Comparison of ENCODE assay signal across 17 cellular contexts in genomic region chr2:120969613-120970355, GRCh38.
DNase-seq lines count a peak whose midpoint lies in the region; ATAC-seq, FAIRE-seq and TF ChIP-seq lines count a peak whose summit lies in the region.
"Had no signal": no experiment of that assay in that cellular context is flagged by ENCODE, and none has a peak within 500 bp of the region (broad histone marks: within the 10 kb centered on the region; RNA-seq: fewer than 3 reads in every experiment).

No MANE protein-coding gene starts in this region.

- H2BK5ac ChIP-seq in H9 (ENCODE audit: insufficient read length, low read length) (no peak overlapping the region), mesendoderm (ENCODE audit: low read length) (no peak overlapping the region)

- ATAC-seq in HG03521 (IDR thresholded peaks at IDR 0.05; ENCODE audit: unreplicated experiment) = no peak
- ATAC-seq: CD8-positive, alpha-beta T cell; HCT116 had no signal

- no peaks in the 10 kb centered on the region for H3K79me1 ChIP-seq in H9 (ENCODE audit: insufficient read depth, low read depth, low read length, poor library complexity, severe bottlenecking)
- H3K79me1 ChIP-seq in mesendoderm (ENCODE audit: low read length) = no peaks in the 10 kb centered on the region

- peaks cover 22% of the 10 kb centered on the region for H3K36me3 ChIP-seq in astrocyte (ENCODE audit: insufficient read depth, low read length)
- peaks cover 6% of the 10 kb centered on the region for H3K36me3 ChIP-seq in mesendoderm (ENCODE audit: control insufficient read depth, insufficient read depth, low read length)
- H3K36me3 ChIP-seq in small intestine (ENCODE audit: control insufficient read depth in 2 of 2, insufficient read depth in 2 of 2, low read length in 2 of 2) = no peaks in the 10 kb centered on the region
- H3K36me3 ChIP-seq in smooth muscle cell (ENCODE audit: low read depth) = no peaks in the 10 kb centered on the region
- H3K36me3 ChIP-seq: BE2C had no signal

- H3K14ac ChIP-seq in H9 (ENCODE audit: insufficient read depth, low read length) = no peak overlapping the region

- no peaks in the 10 kb centered on the region for H3K23me2 ChIP-seq in H9 (ENCODE audit: insufficient read length, low read depth, low read length, poor library complexity, severe bottlenecking)

- H4K5ac ChIP-seq in H9 (ENCODE audit: insufficient read length, low read depth, low read length) (no peak overlapping the region), mesendoderm (ENCODE audit: low read length) (no peak overlapping the region)

- H3K4me1 ChIP-seq in H9 (ENCODE audit: insufficient read depth, low read length) (no peaks in the 10 kb centered on the region), astrocyte (ENCODE audit: insufficient read depth, low read length) (no peaks in the 10 kb centered on the region), mesendoderm (ENCODE audit: control insufficient read depth, low read depth, low read length) (no peaks in the 10 kb centered on the region), small intestine (ENCODE audit: control insufficient read depth in 2 of 2, insufficient read depth in 1 of 2, low read depth in 1 of 2, low read length in 1 of 2) (no peaks in the 10 kb centered on the region), smooth muscle cell (ENCODE audit: low read depth) (no peaks in the 10 kb centered on the region)
- H3K4me1 ChIP-seq: BE2C had no signal

- H4K91ac ChIP-seq in H9 (ENCODE audit: insufficient read length, low read depth, low read length) = no peak overlapping the region

- no peaks in the 10 kb centered on the region for H3F3A ChIP-seq in smooth muscle cell (ENCODE audit: low read depth)

- H3K27ac ChIP-seq in H9 (ENCODE audit: insufficient read length, low read depth, low read length) (no peak overlapping the region), astrocyte (ENCODE audit: low read depth, low read length) (no peak overlapping the region), mesendoderm (ENCODE audit: low read depth, low read length) (no peak overlapping the region), small intestine (ENCODE audit: low read depth in 1 of 2, low read length in 1 of 2) (no peak overlapping the region), smooth muscle cell (ENCODE audit: low read depth) (no peak overlapping the region)

- no peak overlapping the region for H2BK20ac ChIP-seq in H9 (ENCODE audit: low read depth, low read length, poor library complexity, severe bottlenecking)

- H2BK120ac ChIP-seq in H9 (ENCODE audit: low read depth, low read length, poor library complexity, severe bottlenecking) (no peak overlapping the region), mesendoderm (ENCODE audit: low read depth, low read length) (no peak overlapping the region)

- H4K20me1 ChIP-seq in H9 (ENCODE audit: control insufficient read depth, insufficient read depth, insufficient read length) (no peaks in the 10 kb centered on the region), astrocyte (ENCODE audit: insufficient read depth, low read length) (peaks cover 5% of the 10 kb centered on the region), smooth muscle cell (ENCODE audit: low read depth) (peaks cover 4% of the 10 kb centered on the region)

- H3K4ac ChIP-seq in H9 (ENCODE audit: low read depth, low read length) = no peak overlapping the region
- H3K4ac ChIP-seq in mesendoderm (ENCODE audit: low read depth, low read length) = no peak overlapping the region

- no peak overlapping the region for H3K4me3 Mint-ChIP-seq in H9
- no peak overlapping the region for H3K4me3 Mint-ChIP-seq in astrocyte (ENCODE audit: unreplicated experiment)
- H3K4me3 Mint-ChIP-seq: CD14-positive monocyte; CD8-positive, alpha-beta T cell; IgD-negative memory B cell had no signal

- no peak overlapping the region for H3K18ac ChIP-seq in H9 (ENCODE audit: insufficient read length, low read depth, low read length)
- H3K18ac ChIP-seq in mesendoderm (ENCODE audit: low read length) = no peak overlapping the region

- H3K27ac Mint-ChIP-seq in H9 (peak overlapping the region in 2 of 3 experiments; percentile 38 to 53; a peak in 2 of 7 replicates), astrocyte (ENCODE audit: unreplicated experiment) (peak overlapping the region; percentile 14)
- H3K27ac Mint-ChIP-seq: CD8-positive, alpha-beta T cell; IgD-negative memory B cell had no signal

- H3K23ac ChIP-seq in H9 (ENCODE audit: insufficient read length, low read depth, low read length) = no peak overlapping the region
- no peak overlapping the region for H3K23ac ChIP-seq in mesendoderm (ENCODE audit: low read length)

- WGBS in H9 (ENCODE audit: extremely low coverage, insufficient read length, low lambda C conversion rate) = no CpG with 5 or more reads among the region's 14 CpGs
- no CpG with 5 or more reads among the region's 14 CpGs for WGBS in mesendoderm (ENCODE audit: extremely low coverage, insufficient coverage, low lambda C conversion rate)
- 80 to 93% (median 85%) methylated on average over 12 to 14 of the region's 14 CpGs for WGBS in small intestine, 3 donors
- 87% methylated on average over 13 of the region's 14 CpGs for WGBS in smooth muscle cell (ENCODE audit: low lambda C conversion rate)

- H3K9ac ChIP-seq in H9 (ENCODE audit: extremely low read depth, insufficient read length, low read length) = no peak overlapping the region
- H3K9ac ChIP-seq in astrocyte (ENCODE audit: low read length) = no peak overlapping the region
- no peak overlapping the region for H3K9ac ChIP-seq in mesendoderm (ENCODE audit: low read length)
- H3K9ac ChIP-seq in smooth muscle cell (ENCODE audit: low read depth) = no peak overlapping the region

- H3K27me3 ChIP-seq in H9 (ENCODE audit: insufficient read depth, low read length) (no peaks in the 10 kb centered on the region), astrocyte (ENCODE audit: insufficient read depth, low read length) (no peaks in the 10 kb centered on the region), mesendoderm (ENCODE audit: insufficient read depth, low read length, poor library complexity) (no peaks in the 10 kb centered on the region), small intestine (ENCODE audit: control insufficient read depth in 2 of 2, insufficient read depth in 2 of 2, low read length in 2 of 2) (no peaks in the 10 kb centered on the region), smooth muscle cell (ENCODE audit: low read depth) (no peaks in the 10 kb centered on the region)
- H3K27me3 ChIP-seq: BE2C had no signal

- H3K56ac ChIP-seq in H9 (ENCODE audit: insufficient read length, low read depth, low read length) (no peak overlapping the region), mesendoderm (ENCODE audit: low read length) (no peak overlapping the region)

- H3K27me3 Mint-ChIP-seq in H9 (ENCODE audit: low read depth) (no peaks in the 10 kb centered on the region), astrocyte (ENCODE audit: low read depth, unreplicated experiment) (no peaks in the 10 kb centered on the region)
- H3K27me3 Mint-ChIP-seq: IgD-negative memory B cell had no signal

- H2BK15ac ChIP-seq in H9 (ENCODE audit: low read depth, low read length) = no peak overlapping the region
- H2BK15ac ChIP-seq in mesendoderm (replicated peaks; ENCODE audit: low read depth) = no peak overlapping the region

- no peak overlapping the region for H3T11ph ChIP-seq in H9 (ENCODE audit: low read length)

- H2AK5ac ChIP-seq in H9 (ENCODE audit: insufficient read length, low read length) (no peak overlapping the region), mesendoderm (ENCODE audit: low read length) (no peak overlapping the region)

- no peak for TF ChIP-seq CTCF in H9 (conservative IDR thresholded peaks at IDR 0.05)
- no peak for TF ChIP-seq CTCF in astrocyte (IDR thresholded peaks at IDR 0.05; ENCODE audit: insufficient read depth, low read depth, low read length)
- no peak for TF ChIP-seq CTCF in smooth muscle cell (IDR thresholded peaks at IDR 0.05; ENCODE audit: borderline replicate concordance, insufficient read depth, poor library complexity, severe bottlenecking)

- H3K4me1 Mint-ChIP-seq in H9 (peaks cover 5 to 6% of the 10 kb centered on the region in 2 experiments), astrocyte (ENCODE audit: low read depth, unreplicated experiment) (peaks cover 3% of the 10 kb centered on the region)
- H3K4me1 Mint-ChIP-seq: CD14-positive monocyte, IgD-negative memory B cell had no signal

- H3K79me2 ChIP-seq in H9 (ENCODE audit: insufficient read depth, low read length) (no peaks in the 10 kb centered on the region), astrocyte (ENCODE audit: insufficient read depth, low read length) (no peaks in the 10 kb centered on the region), mesendoderm (ENCODE audit: control insufficient read depth, insufficient read depth, low read length) (no peaks in the 10 kb centered on the region), smooth muscle cell (ENCODE audit: low read depth) (no peaks in the 10 kb centered on the region)

- H3K9me3 ChIP-seq in H9 (ENCODE audit: control insufficient read depth, low read depth, low read length) = no peaks in the 10 kb centered on the region
- no peaks in the 10 kb centered on the region for H3K9me3 ChIP-seq in astrocyte (ENCODE audit: insufficient read depth, low read depth, low read length)
- H3K9me3 ChIP-seq in small intestine (ENCODE audit: control insufficient read depth, low read depth) = no peaks in the 10 kb centered on the region
- no peaks in the 10 kb centered on the region for H3K9me3 ChIP-seq in smooth muscle cell (replicated peaks; ENCODE audit: low read depth)
- H3K9me3 ChIP-seq: A549, BE2C had no signal

- H3K36me3 Mint-ChIP-seq in H9 (ENCODE audit: insufficient read depth in 1 of 3, low read depth in 3 of 3) (peaks cover 30 to 64% (median 62%) of the 10 kb centered on the region in 3 experiments), astrocyte (ENCODE audit: low read depth, unreplicated experiment) (peaks cover 22% of the 10 kb centered on the region)
- H3K36me3 Mint-ChIP-seq: CD14-positive monocyte; CD8-positive, alpha-beta T cell; IgD-negative memory B cell had no signal

- H2BK12ac ChIP-seq in H9 (ENCODE audit: insufficient read length, low read depth, low read length) = no peak overlapping the region

- H3K9me3 Mint-ChIP-seq in H9 (no peaks in the 10 kb centered on the region), astrocyte (ENCODE audit: unreplicated experiment) (no peaks in the 10 kb centered on the region)
- H3K9me3 Mint-ChIP-seq: CD8-positive, alpha-beta T cell; IgD-negative memory B cell had no signal

- DNase-seq in H9 (no peak), astrocyte (ENCODE audit: low read depth) (no peak), mesendoderm (peak; percentile 51), small intestine (no peak), smooth muscle cell (lab: John Stamatoyannopoulos, UW; ENCODE audit: unreplicated experiment) (no peak), NCI-H1048 (lab: John Stamatoyannopoulos, UW) (no peak)
- DNase-seq: BE2C; CD8-positive, alpha-beta T cell; COR-L47; DND-41; GDM1 had no signal

- H2AFZ ChIP-seq in H9 (ENCODE audit: low read length) (no peak overlapping the region), astrocyte (ENCODE audit: low read depth, low read length) (no peak overlapping the region), smooth muscle cell (ENCODE audit: low read depth) (no peak overlapping the region)

- FAIRE-seq in astrocyte (lab: Jason Lieb, UNC) (no peak), small intestine (lab: Jason Lieb, UNC) (no peak)
- FAIRE-seq: A549, GM12892 had no signal

- no peak overlapping the region for H4K8ac ChIP-seq in H9 (replicated peaks; ENCODE audit: insufficient read length, low read depth, low read length)
- no peak overlapping the region for H4K8ac ChIP-seq in mesendoderm (ENCODE audit: low read depth, low read length)

- H3K4me2 ChIP-seq in H9 (ENCODE audit: insufficient read depth, insufficient read length, low read length) (no peak overlapping the region), astrocyte (ENCODE audit: low read length) (no peak overlapping the region), mesendoderm (ENCODE audit: low read length) (no peak overlapping the region), smooth muscle cell (no peak overlapping the region)
- H3K4me2 ChIP-seq: A549 had no signal

- H3K4me3 ChIP-seq in astrocyte (ENCODE audit: insufficient read depth, low read depth, low read length) = no peak overlapping the region
- H3K4me3 ChIP-seq in mesendoderm (ENCODE audit: low read length) = no peak overlapping the region
- no peak overlapping the region for H3K4me3 ChIP-seq in small intestine (ENCODE audit: low read depth in 1 of 2, low read length in 2 of 2)
- H3K4me3 ChIP-seq in smooth muscle cell = no peak overlapping the region
- H3K4me3 ChIP-seq: A549 had no signal
